11 cellular contexts compared by ENCODE assay signal in genomic region chr6:39471954-39472659, GRCh38.
A peak's percentile ranks its signal among the peaks of the same experiment; 100 is the strongest.
DNase-seq lines count a peak whose midpoint lies in the region; ATAC-seq and TF ChIP-seq lines count a peak whose summit lies in the region.
"Had no signal": no experiment of that assay in that cellular context is flagged by ENCODE, and none has a peak within 500 bp of the region (broad histone marks: within the 10 kb centered on the region; RNA-seq: fewer than 3 reads in every experiment).

No MANE protein-coding gene starts in this region.

- no peaks in the 10 kb centered on the region for H3K27me3 ChIP-seq in upper lobe of left lung
- H3K27me3 ChIP-seq: tibial artery had no signal

- TF ChIP-seq CTCF in osteocyte (IDR thresholded peaks at IDR 0.05) (no peak), upper lobe of left lung (IDR thresholded peaks at IDR 0.05) (no peak)

- H3K36me3 Mint-ChIP-seq in T-helper 1 cell treated with Interleukin-12 subunit alpha and Interleukin-12 subunit beta and Interleukin-4 antibody, amounts not matched to agents 30 μg/mL and 1 μg/mL, for 36 hours (ENCODE audit: low read depth): no peaks in the 10 kb centered on the region
- H3K36me3 Mint-ChIP-seq in osteocyte (ENCODE audit: unreplicated experiment): no peaks in the 10 kb centered on the region

- H3K36me3 ChIP-seq in upper lobe of left lung: no peaks in the 10 kb centered on the region
- H3K36me3 ChIP-seq: tibial artery, WERI-Rb-1 had no signal

- H3K4me3 Mint-ChIP-seq in T-helper 1 cell treated with Interleukin-12 subunit alpha and Interleukin-12 subunit beta and Interleukin-4 antibody, amounts not matched to agents 30 μg/mL and 1 μg/mL, for 36 hours: peak overlapping the region; percentile 49
- no peak overlapping the region for H3K4me3 Mint-ChIP-seq in osteocyte (ENCODE audit: unreplicated experiment)

- peak; percentile 68 for ATAC-seq in Right ventricle myocardium superior (ENCODE audit: poor library complexity)
- ATAC-seq in HG02759 (IDR thresholded peaks at IDR 0.05; ENCODE audit: unreplicated experiment): peak; percentile 77
- no peak for ATAC-seq in upper lobe of left lung (ENCODE audit: low FRiP score in 2 of 2)

- TF ChIP-seq POLR2A in upper lobe of left lung (IDR thresholded peaks at IDR 0.05): no peak

- H3K4me1 ChIP-seq in upper lobe of left lung: no peaks in the 10 kb centered on the region

- H3K9me3 ChIP-seq in upper lobe of left lung: peaks cover 0 to 4% (median 0%) of the 10 kb centered on the region in 4 donors

- H3K27ac Mint-ChIP-seq in T-helper 1 cell treated with Interleukin-12 subunit alpha and Interleukin-12 subunit beta and Interleukin-4 antibody, amounts not matched to agents 30 μg/mL and 1 μg/mL, for 36 hours: peak overlapping the region; percentile 62
- peak overlapping the region; percentile 72 for H3K27ac Mint-ChIP-seq in osteocyte (ENCODE audit: unreplicated experiment)

- H3K9me3 Mint-ChIP-seq in T-helper 1 cell treated with Interleukin-12 subunit alpha and Interleukin-12 subunit beta and Interleukin-4 antibody, amounts not matched to agents 30 μg/mL and 1 μg/mL, for 36 hours: peaks cover 4% of the 10 kb centered on the region
- peaks cover 9% of the 10 kb centered on the region for H3K9me3 Mint-ChIP-seq in osteocyte (ENCODE audit: unreplicated experiment)

- TF ChIP-seq EP300 in upper lobe of left lung (IDR thresholded peaks at IDR 0.05): no peak

- 56 to 62% methylated on average over 5 of the region's 5 CpGs for WGBS in upper lobe of left lung, 2 donors

- DNase-seq in Right ventricle myocardium superior (no peak), cardiac septum (ENCODE audit: low spot score) (no peak), osteocyte (ENCODE audit: extremely low spot score, unreplicated experiment) (no peak), upper lobe of left lung (no peak)
- DNase-seq in stimulated activated CD4-positive, alpha-beta T cell treated with anti-CD3 and anti-CD28 coated beads, Interleukin-4, amount 100 ng/mL, for 4 hours: no peak
- DNase-seq in activated CD8-positive, alpha-beta memory T cell treated with anti-CD3 and anti-CD28 coated beads for 24 hours: no peak
- DNase-seq: NCI-H345, tibial artery, WERI-Rb-1 had no signal

- peak overlapping the region in 1 of 4 donors; percentile 8 for H3K27ac ChIP-seq in upper lobe of left lung
- H3K27ac ChIP-seq: tibial artery, WERI-Rb-1 had no signal

- peaks cover 8% of the 10 kb centered on the region for H3K27me3 Mint-ChIP-seq in T-helper 1 cell treated with Interleukin-12 subunit alpha and Interleukin-12 subunit beta and Interleukin-4 antibody, amounts not matched to agents 30 μg/mL and 1 μg/mL, for 36 hours (ENCODE audit: low read depth)
- no peaks in the 10 kb centered on the region for H3K27me3 Mint-ChIP-seq in osteocyte (ENCODE audit: unreplicated experiment)

- no peak overlapping the region for H3K4me3 ChIP-seq in upper lobe of left lung
- H3K4me3 ChIP-seq: tibial artery had no signal

- peaks cover 11% of the 10 kb centered on the region for H3K4me1 Mint-ChIP-seq in T-helper 1 cell treated with Interleukin-12 subunit alpha and Interleukin-12 subunit beta and Interleukin-4 antibody, amounts not matched to agents 30 μg/mL and 1 μg/mL, for 36 hours (ENCODE audit: low read depth)
- peaks cover 38% of the 10 kb centered on the region for H3K4me1 Mint-ChIP-seq in osteocyte (ENCODE audit: unreplicated experiment)

- intact Hi-C loops in Right ventricle myocardium superior (cut with DNase I) (no loop called here), cardiac septum (cut with DNase I) (no loop called here)

Comparison
In these comparisons a context has a peak if more than half of its experiments do, and no peak if none do; other contexts are left out.
1. ATAC-seq: peak in Right ventricle myocardium superior (single experiment) and HG02759 (single experiment); none in upper lobe of left lung (0 of 2).